Comparison of ENCODE assay signal across 8 cellular contexts in genomic region chr17:50559674-50560184, GRCh38. TPM values are rescaled to one million over a fixed set of nuclear protein-coding genes. Genes with fewer than 3 reads are reported as not detected.
DNase-seq lines count a peak whose midpoint lies in the region; ATAC-seq and TF ChIP-seq lines count a peak whose summit lies in the region.

No MANE protein-coding gene starts in this region.

- H3K9ac ChIP-seq in BLaER1 treated with 17β-estradiol and CSF1 and Interleukin-3, amounts not matched to agents 10 nM and 100 nM = no peak overlapping the region

- no peaks in the 10 kb centered on the region for H3K36me3 ChIP-seq in BLaER1 treated with 17β-estradiol and CSF1 and Interleukin-3, amounts not matched to agents 10 nM and 100 nM
- H3K36me3 ChIP-seq in HEK293 (ENCODE audit: control insufficient read depth in 2 of 2, insufficient read depth in 1 of 2, low read length in 2 of 2) (peaks cover 0 to 12% of the 10 kb centered on the region in 2 experiments; a peak in 1 of 3 replicates), WERI-Rb-1 (peaks cover 11% of the 10 kb centered on the region), esophagus (ENCODE audit: control insufficient read depth in 2 of 2, insufficient read depth in 2 of 2, low read length in 1 of 2) (peaks cover 0 to 5% of the 10 kb centered on the region in 2 donors)

- H3K27me3 Mint-ChIP-seq in natural killer cell (ENCODE audit: low read depth in 2 of 2) = peaks cover 18 to 46% of the 10 kb centered on the region in 2 donors

- POLR2A ChIA-PET in HEK293 (lab: Yijun Ruan, JAX) = interaction anchor here (0.6 to 1.7 kb wide), 10 partner anchors 10 to 307 kb away, joined by 3 to 13 read pairs (median 5); partner anchors contain the start of genes LUC7L3, SPATA20 and TOB1

- ATAC-seq in natural killer cell (peak in 2 of 3 donors; percentile 16 to 18), GM21360 (IDR thresholded peaks at IDR 0.05; ENCODE audit: unreplicated experiment) (no peak), HG03571 (IDR thresholded peaks at IDR 0.05; ENCODE audit: unreplicated experiment) (no peak)

- intact Hi-C loops in natural killer cell (cut with micrococcal nuclease) = loop anchor here (2.0 kb wide), 1 partner anchor 13 kb away; the partner anchor contains the start of gene SPATA20

- H3K4me2 ChIP-seq in BLaER1 treated with 17β-estradiol and CSF1 and Interleukin-3, amounts not matched to agents 10 nM and 100 nM = peak overlapping the region; percentile 94 to 99 (median 98)

- no peak for TF ChIP-seq CTCF in HEK293 (tag by site-specific recombination; IDR thresholded peaks at IDR 0.05)
- no peak for TF ChIP-seq CTCF in WERI-Rb-1 (IDR thresholded peaks at IDR 0.05; ENCODE audit: low read depth, low read length)
- TF ChIP-seq CTCF in natural killer cell (IDR thresholded peaks at IDR 0.05) = no peak

- H3K9me3 Mint-ChIP-seq in natural killer cell = no peaks in the 10 kb centered on the region

- H3K4me3 ChIP-seq in BLaER1 treated with 17β-estradiol and CSF1 and Interleukin-3, amounts not matched to agents 10 nM and 100 nM = peak overlapping the region; percentile 22 to 71 (median 59); a peak in 13 of 20 replicates
- H3K4me3 ChIP-seq in HEK293 (ENCODE audit: low read depth, low read length) (peak overlapping the region; percentile 38), WERI-Rb-1 (ENCODE audit: low read depth, low read length) (peak overlapping the region; percentile 78), esophagus (ENCODE audit: low read depth in 1 of 2, low read length in 2 of 2) (peak overlapping the region; percentile 40 to 48)

- CTCF ChIA-PET in HEK293 (lab: Yijun Ruan, JAX) = interaction anchor here (0.8 to 3.4 kb wide), 8 partner anchors 9 to 223 kb away, joined by 3 to 24 read pairs (median 5); partner anchors contain the start of gene SPATA20

- H3K27me3 ChIP-seq in BLaER1 treated with 17β-estradiol and CSF1 and Interleukin-3, amounts not matched to agents 10 nM and 100 nM = peaks cover 83 to 92% (median 85%) of the 10 kb centered on the region in 11 experiments
- no peaks in the 10 kb centered on the region for H3K27me3 ChIP-seq in WERI-Rb-1 (ENCODE audit: insufficient read depth, low read depth, severe bottlenecking)
- peaks cover 0 to 31% of the 10 kb centered on the region in 2 donors for H3K27me3 ChIP-seq in esophagus (ENCODE audit: control insufficient read depth in 1 of 2, insufficient read depth in 2 of 2, low read length in 2 of 2)

- peak overlapping the region in 1 of 2 donors; percentile 42 for H3K27ac Mint-ChIP-seq in natural killer cell

- H3K4me1 Mint-ChIP-seq in natural killer cell = peaks cover 19 to 26% of the 10 kb centered on the region in 2 donors

- H4K20me1 ChIP-seq in BLaER1 treated with 17β-estradiol and CSF1 and Interleukin-3, amounts not matched to agents 10 nM and 100 nM = peaks cover 0 to 72% (median 48%) of the 10 kb centered on the region in 11 experiments; a peak in 18 of 22 replicates

- H3K4me3 Mint-ChIP-seq in natural killer cell = peak overlapping the region; percentile 82

- peaks cover 21 to 34% (median 25%) of the 10 kb centered on the region in 10 experiments for H3K4me1 ChIP-seq in BLaER1 treated with 17β-estradiol and CSF1 and Interleukin-3, amounts not matched to agents 10 nM and 100 nM
- H3K4me1 ChIP-seq in HEK293 (ENCODE audit: control insufficient read depth, insufficient read depth, low read length) = peaks cover 5% of the 10 kb centered on the region; the same call in 1 of the 2 replicates
- peaks cover 12 to 13% of the 10 kb centered on the region in 2 donors for H3K4me1 ChIP-seq in esophagus (ENCODE audit: control insufficient read depth in 2 of 2, insufficient read depth in 2 of 2, low read length in 1 of 2)

- H3K9me3 ChIP-seq in BLaER1 treated with 17β-estradiol and CSF1 and Interleukin-3, amounts not matched to agents 10 nM and 100 nM (replicated peaks in 1 of 11) = peaks cover 0 to 9% (median 0%) of the 10 kb centered on the region in 11 experiments; a peak in 4 of 22 replicates
- no peaks in the 10 kb centered on the region for H3K9me3 ChIP-seq in HEK293 (ENCODE audit: control insufficient read depth, insufficient read depth, low read depth, low read length)
- no peaks in the 10 kb centered on the region for H3K9me3 ChIP-seq in WERI-Rb-1 (ENCODE audit: severe bottlenecking)
- H3K9me3 ChIP-seq in esophagus (ENCODE audit: control insufficient read depth in 2 of 2, insufficient read depth in 1 of 2, low read depth in 1 of 2, low read length in 1 of 2) = no peaks in the 10 kb centered on the region

- DNase-seq in WERI-Rb-1 = peak; percentile 99
- DNase-seq in natural killer cell = no peak
- no peak for DNase-seq in NCI-H2029 treated with DMSO at 0.1 percent for 48 hours (lab: John Stamatoyannopoulos, UW)

- WGBS in esophagus, 2 donors = 6 to 7% methylated on average over 27 of the region's 27 CpGs

- no peaks in the 10 kb centered on the region for H3K36me3 Mint-ChIP-seq in natural killer cell

- H3K27ac ChIP-seq in BLaER1 treated with 17β-estradiol and CSF1 and Interleukin-3, amounts not matched to agents 10 nM and 100 nM = no peak overlapping the region
- no peak overlapping the region for H3K27ac ChIP-seq in HEK293 (ENCODE audit: extremely low read depth, low read depth, low read length)
- H3K27ac ChIP-seq in WERI-Rb-1 = peak overlapping the region; percentile 89
- no peak overlapping the region for H3K27ac ChIP-seq in esophagus (ENCODE audit: low read depth in 2 of 2, low read length in 1 of 2)

TF ChIP-seq in HEK293, 187 proteins besides CTCF, POLR2A, EP300 and RAD21 (continues in another document):
- TF ChIP-seq ZNF311 (tag by site-specific recombination; IDR thresholded peaks at IDR 0.05; ENCODE audit: borderline replicate concordance) (no peak), ZNF423 (tag by site-specific recombination; IDR thresholded peaks at IDR 0.05) (no peak), ZNF148 (tag by site-specific recombination; IDR thresholded peaks at IDR 0.05; ENCODE audit: borderline replicate concordance) (no peak), ZNF335 (tag by site-specific recombination; conservative IDR thresholded peaks at IDR 0.05) (no peak), ZBTB10 (tag by site-specific recombination; IDR thresholded peaks at IDR 0.05) (no peak), ZBTB17 (tag by site-specific recombination; IDR thresholded peaks at IDR 0.05) (no peak), BCL11A (tag by site-specific recombination; IDR thresholded peaks at IDR 0.05; ENCODE audit: low read depth) (peak; percentile 81; the same call in 1 of the 2 replicates), ZNF621 (tag by site-specific recombination; IDR thresholded peaks at IDR 0.05) (no peak), ZFP69B (tag by site-specific recombination; IDR thresholded peaks at IDR 0.05) (peak; percentile 39; the same call in 1 of the 2 replicates), ZNF114 (tag by site-specific recombination; IDR thresholded peaks at IDR 0.05) (no peak)

RNA-seq across cellular contexts. Expression of gene CACNA1G, which starts 0.8 kb away (rescaled TPM):
- polyA plus RNA-seq in esophagus = under 1 TPM; 0.06 to 0.13 TPM
- not detected for total RNA-seq in natural killer cell

RNA-seq across cellular contexts. Expression of gene SPATA20, which starts 12.8 kb away (rescaled TPM):
- 10 to 100 TPM; 11.5 to 26.7 TPM for polyA plus RNA-seq in esophagus
- 10 to 100 TPM; 30.7 to 45.5 (median 32.5) TPM for total RNA-seq in natural killer cell

RNA-seq across cellular contexts. Expression of gene EPN3, which starts 27.2 kb away (rescaled TPM):
- 10 to 100 TPM; 40.5 to 59.8 TPM for polyA plus RNA-seq in esophagus
- not detected for total RNA-seq in natural killer cell

RNA-seq across cellular contexts. Expression of gene MYCBPAP, which starts 51.5 kb away (rescaled TPM):
- under 1 TPM; 0.05 to 0.22 TPM for polyA plus RNA-seq in esophagus
- 1 to 10 TPM in 1 of 3 donors, under 1 TPM in 2; 0.26 to 4.9 (median 0.70) TPM for total RNA-seq in natural killer cell

Comparison
In these comparisons a context has a peak if more than half of its experiments do, and no peak if none do; other contexts are left out.
1. ATAC-seq: peak in natural killer cell (2 of 3); none in GM21360 (single experiment) and HG03571 (single experiment).
2. Peak in every context shown above with its lines, with median percentiles within 50 percentile points of each other: H3K4me3 ChIP-seq.